Comparison of ENCODE assay signal across 11 cellular contexts in the genomic region with DNA sequence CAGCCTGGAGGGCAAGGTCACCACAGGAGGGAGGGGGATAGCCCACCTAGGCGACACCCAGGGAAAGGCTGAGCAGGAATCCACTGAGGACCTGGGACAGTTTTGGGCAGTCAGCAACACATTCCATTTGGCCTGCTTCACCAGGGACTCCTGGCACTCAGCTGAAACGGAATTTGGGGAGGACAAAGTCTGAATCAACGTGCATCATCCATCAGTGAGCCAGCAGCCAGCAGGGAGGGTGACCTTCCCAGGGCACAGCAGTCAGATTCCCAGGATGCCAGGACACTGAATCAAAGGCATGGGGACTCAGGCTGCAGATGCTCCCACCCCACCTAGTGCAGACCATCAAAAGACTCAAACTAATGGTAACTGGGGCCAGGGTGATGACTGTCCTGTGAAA. TPM values are rescaled to one million over a fixed set of nuclear protein-coding genes. Genes with fewer than 3 reads are reported as not detected.
A peak's percentile ranks its signal among the peaks of the same experiment; 100 is the strongest.
DNase-seq lines count a peak whose midpoint lies in the region; ATAC-seq and FAIRE-seq lines count a peak whose summit lies in the region.
"Had no signal": no experiment of that assay in that cellular context is flagged by ENCODE, and none has a peak within 500 bp of the region (broad histone marks: within the 10 kb centered on the region; RNA-seq: fewer than 3 reads in every experiment).

No MANE protein-coding gene starts in this region.

- H3K36me3 ChIP-seq in trophoblast cell (ENCODE audit: control insufficient read depth in 1 of 2, insufficient read depth in 2 of 2, low read length in 2 of 2) = peaks cover 30 to 51% of the 10 kb centered on the region in 2 experiments

- FAIRE-seq in RCC 7860 (lab: Jason Lieb, UNC) = peak; percentile 86
- FAIRE-seq: endothelial cell of umbilical vein had no signal

- H2BK12ac ChIP-seq in trophoblast cell (ENCODE audit: low read length) = no peak overlapping the region

- H4K12ac ChIP-seq in trophoblast cell (ENCODE audit: low read depth, low read length) = no peak overlapping the region

- H3K14ac ChIP-seq in trophoblast cell (ENCODE audit: low read length) = no peak overlapping the region

- H3K23ac ChIP-seq in trophoblast cell (ENCODE audit: low read length) = no peak overlapping the region

- H4K91ac ChIP-seq in trophoblast cell (ENCODE audit: low read depth, low read length) = no peak overlapping the region

- peaks cover 18 to 24% of the 10 kb centered on the region in 2 experiments for H3K4me1 ChIP-seq in trophoblast cell (ENCODE audit: control insufficient read depth in 1 of 2, insufficient read depth in 2 of 2, low read length in 2 of 2)

- H3K9me3 ChIP-seq in trophoblast cell (ENCODE audit: insufficient read depth, low read depth, low read length) = no peaks in the 10 kb centered on the region

- DNase-seq in ELF-1 (ENCODE audit: low read depth, low spot score) (peak; percentile 13), RCC 7860 (ENCODE audit: low spot score) (peak; percentile 99), epithelial cell of prostate (ENCODE audit: low read depth, low spot score) (no peak), trophoblast cell (peak; percentile 42 to 53), NCI-H526 (lab: John Stamatoyannopoulos, UW) (no peak)
- DNase-seq: NCI-H2081 had no signal

- no peak overlapping the region for H2BK120ac ChIP-seq in trophoblast cell (ENCODE audit: insufficient read depth, low read length, poor library complexity)

- H3K79me1 ChIP-seq in trophoblast cell (ENCODE audit: low read length) = peaks cover 7% of the 10 kb centered on the region

- H3K18ac ChIP-seq in trophoblast cell (ENCODE audit: low read length) = peak overlapping the region; percentile 6

- no peak overlapping the region for H2BK5ac ChIP-seq in trophoblast cell (ENCODE audit: low read depth, low read length, poor library complexity)

- peaks cover 7% of the 10 kb centered on the region for H3K79me2 ChIP-seq in trophoblast cell (ENCODE audit: control insufficient read depth, insufficient read depth, low read length, poor library complexity)

- H2AFZ ChIP-seq in trophoblast cell (ENCODE audit: insufficient read depth, low read length, poor library complexity) = no peak overlapping the region

- H3K4me3 ChIP-seq in trophoblast cell (ENCODE audit: low read depth, low read length) = no peak overlapping the region

- no peak overlapping the region for H2AK5ac ChIP-seq in trophoblast cell (ENCODE audit: low read length)

- H3K9ac ChIP-seq in trophoblast cell (ENCODE audit: low read length) = no peak overlapping the region

- ATAC-seq in HG03095 (IDR thresholded peaks at IDR 0.05; ENCODE audit: unreplicated experiment) (no peak), HG02884 (IDR thresholded peaks at IDR 0.05; ENCODE audit: unreplicated experiment) (no peak), GM19395 (IDR thresholded peaks at IDR 0.05; ENCODE audit: unreplicated experiment) (no peak)
- ATAC-seq: activated T-helper 17 cell treated with anti-CD3 and anti-CD28 coated beads, Interleukin-2, amount 50 U/mL, for 72 hours had no signal

- no peaks in the 10 kb centered on the region for H3K27me3 ChIP-seq in trophoblast cell (ENCODE audit: insufficient read depth, low read length)

- H3K27ac ChIP-seq in epithelial cell of prostate (peak overlapping the region; percentile 46), trophoblast cell (ENCODE audit: low read depth, low read length) (no peak overlapping the region)

- no peak overlapping the region for H3K4ac ChIP-seq in trophoblast cell (ENCODE audit: low read depth, low read length)

- no peak overlapping the region for H3K4me2 ChIP-seq in trophoblast cell (ENCODE audit: low read length)

- no CpG with 5 or more reads among the region's 3 CpGs for WGBS in trophoblast cell (ENCODE audit: extremely low coverage, insufficient coverage, insufficient read length)

- no peak overlapping the region for H4K8ac ChIP-seq in trophoblast cell (ENCODE audit: low read depth, low read length)

RNA-seq across cellular contexts. Expression of gene SH3BP5L, which starts 4.6 kb away (rescaled TPM):
- 21.2 and 22.7 TPM in 2 replicates for polyA plus RNA-seq in trophoblast cell (2013)

RNA-seq across cellular contexts. Expression of gene ZNF672, which starts 16.9 kb away (rescaled TPM):
- 40.2 and 42.1 TPM in 2 replicates for polyA plus RNA-seq in trophoblast cell (2013)

RNA-seq across cellular contexts. Expression of gene ZNF692, which starts 37.8 kb away (rescaled TPM):
- polyA plus RNA-seq in trophoblast cell (2013) = 23.6 and 24.7 TPM in 2 replicates

Comparison
In these comparisons a context has a peak if more than half of its experiments do, and no peak if none do; other contexts are left out.
1. DNase-seq: peak in ELF-1 (single experiment), RCC 7860 (single experiment) and trophoblast cell (2 of 2); none in epithelial cell of prostate (single experiment) and NCI-H526 (0 of 2).